ENCODE assay signal across 14 cellular contexts in the genomic region with DNA sequence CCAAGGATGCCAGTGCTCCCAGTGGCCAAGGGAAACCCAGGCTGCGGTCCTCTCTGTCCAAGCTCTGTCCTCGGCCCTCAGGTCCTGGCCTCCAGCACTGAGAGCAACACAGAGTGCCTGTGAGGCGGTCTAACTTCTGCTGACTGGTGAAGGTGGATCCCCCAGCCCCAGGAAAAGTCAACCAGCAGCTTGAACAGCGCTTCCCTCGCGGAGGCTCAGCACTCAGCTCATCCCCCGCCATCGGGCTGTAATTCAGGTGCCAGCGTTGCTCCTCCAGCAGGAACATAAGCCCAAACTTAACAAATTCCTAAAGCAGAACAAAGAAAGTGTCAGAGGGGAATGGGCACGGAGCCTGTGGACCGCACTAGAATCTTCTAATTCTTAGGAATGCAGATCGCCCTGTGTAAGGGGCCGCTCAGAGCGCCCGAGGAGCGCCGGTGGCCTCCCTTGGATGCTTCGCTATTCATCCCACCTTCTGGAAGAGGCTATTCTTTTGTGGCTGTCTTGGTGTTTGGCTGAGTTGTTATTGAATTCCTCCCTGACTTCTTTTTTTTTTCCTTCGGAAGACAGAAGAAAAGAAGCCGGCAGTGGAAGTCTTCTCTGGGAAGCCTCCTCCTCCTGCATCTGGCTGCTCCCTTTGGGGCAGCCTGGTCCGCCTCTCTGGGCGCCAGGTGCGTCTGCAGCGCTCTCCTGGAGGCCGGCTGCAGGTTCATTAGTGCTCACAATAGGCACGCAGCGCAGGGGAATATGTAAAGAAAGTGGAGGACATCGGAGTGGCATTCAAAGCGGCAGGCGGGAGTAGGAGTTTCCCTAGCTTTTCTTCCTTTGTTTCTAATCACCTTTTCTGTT.
DNase-seq lines count a peak whose midpoint lies in the region; ATAC-seq and TF ChIP-seq lines count a peak whose summit lies in the region.
"Had no signal": no experiment of that assay in that cellular context is flagged by ENCODE, and none has a peak within 500 bp of the region (broad histone marks: within the 10 kb centered on the region; RNA-seq: fewer than 3 reads in every experiment).

No MANE protein-coding gene starts in this region.

- H3K79me2 ChIP-seq in OCI-LY3 (ENCODE audit: low read length) (no peaks in the 10 kb centered on the region), neural progenitor cell (ENCODE audit: low read depth) (no peaks in the 10 kb centered on the region)

- H3K4me2 ChIP-seq in OCI-LY3 (ENCODE audit: low read length) = peak overlapping the region; percentile 20; the same call in 1 of the 2 replicates
- H3K4me2 ChIP-seq in neural progenitor cell = peak overlapping the region; percentile 81

- no peak overlapping the region for H3K27ac Mint-ChIP-seq in neural progenitor cell
- H3K27ac Mint-ChIP-seq: activated naive CD4-positive, alpha-beta T cell treated with anti-CD3 and anti-CD28 coated beads, Interleukin-2, amount 50 U/mL, for 24 hours; B cell; stimulated activated naive CD8-positive, alpha-beta T cell treated with anti-CD3 and anti-CD28 coated beads, Interleukin-15, amount 100 ng/mL, for 72 hours had no signal

- no peak for TF ChIP-seq POLR2A in spleen (IDR thresholded peaks at IDR 0.05)

- H3K9me3 Mint-ChIP-seq in neural progenitor cell = no peaks in the 10 kb centered on the region
- H3K9me3 Mint-ChIP-seq: activated naive CD4-positive, alpha-beta T cell treated with anti-CD3 and anti-CD28 coated beads, Interleukin-2, amount 50 U/mL, for 24 hours; stimulated activated naive CD8-positive, alpha-beta T cell treated with anti-CD3 and anti-CD28 coated beads, Interleukin-15, amount 100 ng/mL, for 72 hours had no signal

- peaks cover 29% of the 10 kb centered on the region for H3F3A ChIP-seq in neural progenitor cell (ENCODE audit: low read depth)

- 22 to 28% (median 24%) methylated on average over 30 of the region's 30 CpGs for WGBS in spleen, 5 donors

- peak overlapping the region; percentile 64 for H3K27ac ChIP-seq in HUES48 (ENCODE audit: low read depth, low read length)
- no peak overlapping the region for H3K27ac ChIP-seq in OCI-LY3 (ENCODE audit: low read length)
- H3K27ac ChIP-seq in foreskin keratinocyte = no peak overlapping the region
- peak overlapping the region; percentile 67 for H3K27ac ChIP-seq in neural progenitor cell
- no peak overlapping the region for H3K27ac ChIP-seq in spleen

- intact Hi-C loops in spleen (cut with DNase I; ENCODE audit: low total_unique reads) = no loop called here

- DNase-seq in foreskin keratinocyte (no peak), neural progenitor cell (ENCODE audit: low spot score) (peak; percentile 83), spleen (no peak), NCI-H1930 (lab: John Stamatoyannopoulos, UW) (no peak), NCI-H1105 treated with DMSO at 0.1 percent for 48 hours (lab: John Stamatoyannopoulos, UW) (no peak)
- DNase-seq: HCEC 1CT; NCI-H446 treated with DMSO at 0.1 percent for 48 hours; SHP77 treated with DMSO at 0.1 percent for 48 hours; stimulated activated naive CD8-positive, alpha-beta T cell treated with anti-CD3 and anti-CD28 coated beads, Interleukin-15, amount 100 ng/mL, for 72 hours had no signal

- H3K4me1 ChIP-seq in HUES48 (ENCODE audit: control insufficient read depth, insufficient read depth, low read length) = peaks cover 46% of the 10 kb centered on the region
- H3K4me1 ChIP-seq in OCI-LY3 (ENCODE audit: low read length) = peaks cover under 1% of the 10 kb centered on the region; the same call in 1 of the 2 replicates
- no peaks in the 10 kb centered on the region for H3K4me1 ChIP-seq in foreskin keratinocyte
- peaks cover 26% of the 10 kb centered on the region for H3K4me1 ChIP-seq in neural progenitor cell
- H3K4me1 ChIP-seq in spleen = no peaks in the 10 kb centered on the region

- no peaks in the 10 kb centered on the region for H4K20me1 ChIP-seq in OCI-LY3 (ENCODE audit: insufficient read depth, low read length)
- no peaks in the 10 kb centered on the region for H4K20me1 ChIP-seq in neural progenitor cell (ENCODE audit: low read depth)

- ATAC-seq in foreskin keratinocyte = peak; percentile 68
- no peak for ATAC-seq in HG02870 (IDR thresholded peaks at IDR 0.05; ENCODE audit: unreplicated experiment)
- ATAC-seq: stimulated activated naive CD8-positive, alpha-beta T cell treated with anti-CD3 and anti-CD28 coated beads, Interleukin-15, amount 100 ng/mL, for 72 hours had no signal

- TF ChIP-seq CTCF in OCI-LY3 (IDR thresholded peaks at IDR 0.05; ENCODE audit: low read depth, low read length) (no peak), foreskin keratinocyte (conservative IDR thresholded peaks at IDR 0.05) (no peak), neural progenitor cell (IDR thresholded peaks at IDR 0.05) (no peak), spleen (IDR thresholded peaks at IDR 0.05 in 8 of 11, conservative IDR thresholded peaks at IDR 0.05 in 3 of 11) (no peak)

- H3K36me3 ChIP-seq in HUES48 (ENCODE audit: control insufficient read depth, insufficient read depth, low read length) (no peaks in the 10 kb centered on the region), OCI-LY3 (replicated peaks; ENCODE audit: low read depth, low read length) (no peaks in the 10 kb centered on the region), neural progenitor cell (no peaks in the 10 kb centered on the region), spleen (no peaks in the 10 kb centered on the region)

- H3K4me1 Mint-ChIP-seq in neural progenitor cell = peaks cover 11% of the 10 kb centered on the region
- H3K4me1 Mint-ChIP-seq: activated naive CD4-positive, alpha-beta T cell treated with anti-CD3 and anti-CD28 coated beads, Interleukin-2, amount 50 U/mL, for 24 hours; B cell; stimulated activated naive CD8-positive, alpha-beta T cell treated with anti-CD3 and anti-CD28 coated beads, Interleukin-15, amount 100 ng/mL, for 72 hours had no signal

- H3K36me3 Mint-ChIP-seq in neural progenitor cell = no peaks in the 10 kb centered on the region
- H3K36me3 Mint-ChIP-seq: activated naive CD4-positive, alpha-beta T cell treated with anti-CD3 and anti-CD28 coated beads, Interleukin-2, amount 50 U/mL, for 24 hours had no signal

- H3K9me3 ChIP-seq in HUES48 (ENCODE audit: control insufficient read depth, insufficient read depth, low read length) (no peaks in the 10 kb centered on the region), OCI-LY3 (ENCODE audit: insufficient read depth, low read length) (no peaks in the 10 kb centered on the region), neural progenitor cell (ENCODE audit: low read depth) (no peaks in the 10 kb centered on the region), spleen (no peaks in the 10 kb centered on the region)

- H3K4me3 ChIP-seq in HUES48 (ENCODE audit: low read depth, low read length) (peak overlapping the region; percentile 55), OCI-LY3 (ENCODE audit: low read length) (peak overlapping the region; percentile 22; the same call in 1 of the 2 replicates), neural progenitor cell (peak overlapping the region; percentile 43), spleen (no peak overlapping the region)

- H3K9ac ChIP-seq in HUES48 (ENCODE audit: low read depth, low read length) (peak overlapping the region; percentile 63), OCI-LY3 (ENCODE audit: low read length) (no peak overlapping the region), neural progenitor cell (no peak overlapping the region)

- peak overlapping the region; percentile 51; the same call in 1 of the 2 replicates for H2AFZ ChIP-seq in OCI-LY3 (ENCODE audit: low read depth, low read length)
- H2AFZ ChIP-seq in neural progenitor cell (replicated peaks) = peak overlapping the region; percentile 59

- no peaks in the 10 kb centered on the region for H3K27me3 ChIP-seq in HUES48 (ENCODE audit: control insufficient read depth, insufficient read depth, low read length)
- no peaks in the 10 kb centered on the region for H3K27me3 ChIP-seq in OCI-LY3 (ENCODE audit: low read depth, low read length)
- peaks cover 40% of the 10 kb centered on the region for H3K27me3 ChIP-seq in foreskin keratinocyte
- no peaks in the 10 kb centered on the region for H3K27me3 ChIP-seq in neural progenitor cell
- H3K27me3 ChIP-seq in spleen (replicated peaks in 1 of 7) = peaks cover 0 to 15% (median 0%) of the 10 kb centered on the region in 7 donors

- H3K4me3 Mint-ChIP-seq in neural progenitor cell = peak overlapping the region; percentile 77
- H3K4me3 Mint-ChIP-seq: activated naive CD4-positive, alpha-beta T cell treated with anti-CD3 and anti-CD28 coated beads, Interleukin-2, amount 50 U/mL, for 24 hours; B cell; stimulated activated naive CD8-positive, alpha-beta T cell treated with anti-CD3 and anti-CD28 coated beads, Interleukin-15, amount 100 ng/mL, for 72 hours had no signal

- H3K27me3 Mint-ChIP-seq in neural progenitor cell (ENCODE audit: insufficient read depth, low read depth) = peaks cover 5% of the 10 kb centered on the region
- H3K27me3 Mint-ChIP-seq: B cell had no signal

Comparison
In these comparisons a context has a peak if more than half of its experiments do, and no peak if none do; other contexts are left out.
1. H3K27ac ChIP-seq: peak in HUES48 (single experiment) and neural progenitor cell (single experiment); none in OCI-LY3 (single experiment), foreskin keratinocyte (single experiment) and spleen (0 of 8).
2. H3K4me3 ChIP-seq: peak in HUES48 (single experiment), OCI-LY3 (single experiment) and neural progenitor cell (single experiment); none in spleen (0 of 8).